Comparison of ENCODE assay signal across 1 cellular context in the genomic region with DNA sequence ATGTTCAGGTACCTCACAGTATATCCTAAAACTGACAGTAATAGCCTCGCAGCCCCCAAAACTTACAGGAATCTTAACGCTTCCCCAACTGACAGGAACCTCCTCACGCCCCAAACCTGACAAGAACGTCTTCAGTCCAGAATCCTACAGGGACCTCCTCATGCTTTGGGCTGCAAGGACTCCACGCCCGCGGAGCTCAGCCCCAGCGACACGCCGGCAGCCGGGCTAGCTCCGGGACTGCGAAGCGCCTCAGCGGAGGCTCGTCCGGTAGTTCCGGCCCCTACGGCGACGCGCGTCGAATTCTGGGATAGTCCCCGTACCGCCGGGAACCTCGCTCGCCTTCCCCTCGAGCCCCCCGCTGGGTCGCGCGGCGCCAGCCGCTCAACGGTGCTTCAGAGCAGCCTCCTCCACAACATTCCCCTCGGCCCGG.
A peak's percentile ranks its signal among the peaks of the same experiment; 100 is the strongest.
TF ChIP-seq lines count a peak whose summit lies in the region.

No MANE protein-coding gene starts in this region.

TF ChIP-seq in K562, 482 proteins besides CTCF, POLR2A, EP300 and RAD21 (continued from another document):
- 0 out of 4 replicates have a peak, but pooled peaks of 1 of the 2 experiments have one; percentile 23 for TF ChIP-seq FOXA3 (CRISPR knock-in tag; conservative IDR thresholded peaks at IDR 0.05 in 1 of 2, IDR thresholded peaks at IDR 0.05 in 1 of 2)
- peak; percentile 82 for TF ChIP-seq U2AF1 (optimal IDR thresholded peaks at IDR 0.05; ENCODE audit: low read depth, low read length)
- TF ChIP-seq MYC (IDR thresholded peaks at IDR 0.05; ENCODE audit: low read depth, low read length) = 0 out of 2 replicates have a peak, but pooled peaks have one; percentile 3
- 0 out of 2 replicates have a peak, but pooled peaks have one; percentile 35 for TF ChIP-seq MYC (CRISPR knock-in tag; IDR thresholded peaks at IDR 0.05; ENCODE audit: borderline replicate concordance, low read depth)
- TF ChIP-seq PHB (CRISPR knock-in tag; IDR thresholded peaks at IDR 0.05) = no peak
- TF ChIP-seq NKRF (IDR thresholded peaks at IDR 0.05; ENCODE audit: borderline replicate concordance) = 0 out of 2 replicates have a peak, but pooled peaks have one; percentile 9
- no peak for TF ChIP-seq ZNF282 (CRISPR knock-in tag; IDR thresholded peaks at IDR 0.05)
- peak; percentile 87 for TF ChIP-seq HNRNPLL (IDR thresholded peaks at IDR 0.05; ENCODE audit: low read depth, low read length, poor library complexity, severe bottlenecking)
